ENCODE assay signal across 18 cellular contexts in the genomic region with DNA sequence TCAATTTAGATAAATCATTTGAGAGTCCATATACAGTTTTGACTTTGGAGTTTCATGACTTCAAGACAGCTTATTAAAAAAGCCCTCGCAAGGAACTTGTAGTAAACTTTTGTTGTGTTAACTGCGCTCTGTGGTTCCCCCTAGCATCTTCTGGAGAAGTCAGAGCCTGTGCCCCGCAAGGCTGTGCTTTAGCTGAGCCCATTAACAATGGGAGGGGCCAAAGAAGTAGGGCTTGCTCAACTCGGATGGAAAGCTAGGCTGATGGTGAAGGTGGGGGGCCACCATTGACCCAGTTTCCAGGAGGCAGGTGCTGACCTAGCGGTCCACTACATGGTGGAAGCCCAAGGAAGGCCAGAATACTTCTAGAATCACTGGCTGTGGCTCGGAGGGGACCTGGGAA. TPM values are rescaled to one million over a fixed set of nuclear protein-coding genes. Genes with fewer than 3 reads are reported as not detected.
A peak's percentile ranks its signal among the peaks of the same experiment; 100 is the strongest.
DNase-seq lines count a peak whose midpoint lies in the region; FAIRE-seq and TF ChIP-seq lines count a peak whose summit lies in the region.
"Had no signal": no experiment of that assay in that cellular context is flagged by ENCODE, and none has a peak within 500 bp of the region (broad histone marks: within the 10 kb centered on the region; RNA-seq: fewer than 3 reads in every experiment).

No MANE protein-coding gene starts in this region.

- H3K27me3 ChIP-seq in H7 (ENCODE audit: control insufficient read depth, insufficient read depth, low read length) (no peaks in the 10 kb centered on the region), H1 (replicated peaks in 1 of 4; ENCODE audit: control insufficient read depth in 3 of 4, extremely low read depth in 1 of 4, insufficient read depth in 3 of 4, low read length in 3 of 4) (0 out of 7 replicates have a peak, but pooled peaks cover 0 to 2% (median 0%) of the 10 kb centered on the region in 4 experiments), mesendoderm (ENCODE audit: insufficient read depth, low read length, poor library complexity) (no peaks in the 10 kb centered on the region), A673 (replicated peaks; ENCODE audit: insufficient read depth, low read depth, low read length, poor library complexity) (peaks cover 2% of the 10 kb centered on the region)

- no peaks in the 10 kb centered on the region for H3K23me2 ChIP-seq in H1 (ENCODE audit: low read depth, low read length)

- no peak for TF ChIP-seq EP300 in H1 (IDR thresholded peaks at IDR 0.05; ENCODE audit: borderline replicate concordance in 1 of 2, low read depth in 2 of 2, low read length in 2 of 2)

- no peaks in the 10 kb centered on the region for H3K36me3 Mint-ChIP-seq in Calu3 (ENCODE audit: insufficient read depth, unreplicated experiment)
- H3K36me3 Mint-ChIP-seq: CD4-positive, alpha-beta memory T cell had no signal

- no peak for TF ChIP-seq RAD21 in H1 (IDR thresholded peaks at IDR 0.05 in 1 of 2, conservative IDR thresholded peaks at IDR 0.05 in 1 of 2; ENCODE audit: low read depth in 2 of 2, low read length in 2 of 2)

- TF ChIP-seq CTCF in H1 (IDR thresholded peaks at IDR 0.05; ENCODE audit: control extremely low read depth in 1 of 3, insufficient read depth in 1 of 3, low read depth in 1 of 3, low read length in 3 of 3) = no peak
- no peak for TF ChIP-seq CTCF in A673 (conservative IDR thresholded peaks at IDR 0.05; ENCODE audit: low read depth, low read length)
- no peak for TF ChIP-seq CTCF in Calu3 (IDR thresholded peaks at IDR 0.05; ENCODE audit: unreplicated experiment)

- H2BK5ac ChIP-seq in H1 (ENCODE audit: low read depth, low read length) (no peak overlapping the region), mesendoderm (ENCODE audit: low read length) (no peak overlapping the region)

- H3K4me3 ChIP-seq in H7 (ENCODE audit: insufficient read depth, low read depth, low read length) (no peak overlapping the region), H1 (ENCODE audit: extremely low read depth in 1 of 4, insufficient read depth in 2 of 4, low read depth in 3 of 4, low read length in 4 of 4) (no peak overlapping the region), mesendoderm (ENCODE audit: low read length) (no peak overlapping the region), A673 (ENCODE audit: low read depth, low read length, poor library complexity, severe bottlenecking) (no peak overlapping the region)
- H3K4me3 ChIP-seq: GM12878 had no signal

- H3K4me2 ChIP-seq in H1 (ENCODE audit: insufficient read depth in 1 of 2, low read depth in 2 of 2, low read length in 2 of 2) (no peak overlapping the region), mesendoderm (ENCODE audit: low read length) (no peak overlapping the region)

- 67% methylated on average over 5 of the region's 6 CpGs; no CpG with 5 or more reads in 1 of the 2 experiments for WGBS in H1 (ENCODE audit: extremely low coverage in 1 of 2, insufficient coverage in 1 of 2, insufficient read length in 1 of 2, insufficient replicate concordance in 2 of 2, low coverage in 1 of 2, low lambda C conversion rate in 2 of 2, missing lambda C conversion rate in 1 of 2), 2 experiments
- no CpG with 5 or more reads among the region's 6 CpGs for WGBS in mesendoderm (ENCODE audit: extremely low coverage, insufficient coverage, low lambda C conversion rate)

- H3K18ac ChIP-seq in H1 (ENCODE audit: extremely low read depth, low read length) (no peak overlapping the region), mesendoderm (ENCODE audit: low read length) (no peak overlapping the region)

- no peak overlapping the region for H3K27ac ChIP-seq in H1 (ENCODE audit: low read depth, low read length)
- no peak overlapping the region for H3K27ac ChIP-seq in mesendoderm (ENCODE audit: low read depth, low read length)
- no peak overlapping the region for H3K27ac ChIP-seq in A673 (ENCODE audit: low read depth, low read length, poor library complexity, severe bottlenecking)
- H3K27ac ChIP-seq: C4-2B, HL-60 had no signal

- H3K9ac ChIP-seq in H1 (replicated peaks in 1 of 4; ENCODE audit: extremely low read depth in 1 of 4, low read depth in 3 of 4, low read length in 3 of 4) = no peak overlapping the region
- H3K9ac ChIP-seq in mesendoderm (ENCODE audit: low read length) = no peak overlapping the region

- no peak overlapping the region for H2BK120ac ChIP-seq in H1 (replicated peaks; ENCODE audit: low read depth, low read length)
- no peak overlapping the region for H2BK120ac ChIP-seq in mesendoderm (ENCODE audit: low read depth, low read length)

- BruUV-seq in A673 (replicated peaks; lab: Mats Ljungman, UMichigan) (no TSS peak), Calu3 (replicated peaks; lab: Mats Ljungman, UMichigan) (no TSS peak)

- FAIRE-seq in H1 (lab: Jason Lieb, UNC) = no peak
- FAIRE-seq: GM12878 had no signal

- H3K4me1 Mint-ChIP-seq in Calu3 (ENCODE audit: low read depth, unreplicated experiment) = no peaks in the 10 kb centered on the region
- H3K4me1 Mint-ChIP-seq: CD4-positive, alpha-beta memory T cell had no signal

- no peak overlapping the region for H2BK12ac ChIP-seq in H1 (ENCODE audit: low read depth, low read length)

- H3K23ac ChIP-seq in H1 (ENCODE audit: insufficient read length) (no peak overlapping the region), mesendoderm (ENCODE audit: low read length) (no peak overlapping the region)

- H2AFZ ChIP-seq in H1 (ENCODE audit: low read length) = no peak overlapping the region

- DNase-seq in H7 (peak; percentile 66), H1 (ENCODE audit: low read depth in 1 of 2, low spot score in 2 of 2) (no peak), mesendoderm (peak; percentile 14), A673 (ENCODE audit: low spot score) (no peak), DMS79 (lab: John Stamatoyannopoulos, UW) (no peak), Calu3 (no peak)
- DNase-seq: ACHN; AML-193; CD4-positive, alpha-beta memory T cell; DND-41; EL; HFFc6 had no signal

- H3K27ac Mint-ChIP-seq in Calu3 (ENCODE audit: unreplicated experiment) = no peak overlapping the region
- H3K27ac Mint-ChIP-seq: CD4-positive, alpha-beta memory T cell; HFFc6 had no signal

- no peaks in the 10 kb centered on the region for H3K36me3 ChIP-seq in H7 (replicated peaks; ENCODE audit: control insufficient read depth, insufficient read depth, low read length)
- no peaks in the 10 kb centered on the region for H3K36me3 ChIP-seq in H1 (ENCODE audit: control insufficient read depth in 2 of 4, insufficient read depth in 4 of 4, low read length in 3 of 4)
- H3K36me3 ChIP-seq in mesendoderm (ENCODE audit: control insufficient read depth, insufficient read depth, low read length) = no peaks in the 10 kb centered on the region
- no peaks in the 10 kb centered on the region for H3K36me3 ChIP-seq in A673 (ENCODE audit: insufficient read depth, low read length, poor library complexity, severe bottlenecking)

- no peak for TF ChIP-seq POLR2A in H1 (IDR thresholded peaks at IDR 0.05; ENCODE audit: control extremely low read depth in 1 of 2, low read depth in 2 of 2, low read length in 2 of 2)

- POLR2A ChIA-PET in H1 (lab: Charles Lee; ENCODE audit: partially characterized antibody) = interaction anchor here (1.2 kb wide), 1 partner anchor 57 kb away, joined by 4 read pairs; no protein-coding TSS in a partner anchor
- POLR2A ChIA-PET in A673 (lab: Charles Lee; ENCODE audit: low non-redundant PET) = no interaction called here

- H3K9me3 ChIP-seq in H1 (ENCODE audit: insufficient read depth in 2 of 2, low read depth in 1 of 2, low read length in 1 of 2) (no peaks in the 10 kb centered on the region), A673 (ENCODE audit: low read depth, low read length, poor library complexity, severe bottlenecking) (no peaks in the 10 kb centered on the region)

- H3K4ac ChIP-seq in H1 (replicated peaks; ENCODE audit: insufficient read length, low read depth, low read length) (no peak overlapping the region), mesendoderm (ENCODE audit: low read depth, low read length) (no peak overlapping the region)

- no peak overlapping the region for H4K5ac ChIP-seq in H1 (ENCODE audit: insufficient read length, low read depth, low read length)
- no peak overlapping the region for H4K5ac ChIP-seq in mesendoderm (ENCODE audit: low read length)

- H3K79me1 ChIP-seq in H1 (ENCODE audit: low read depth, low read length) (no peaks in the 10 kb centered on the region), mesendoderm (ENCODE audit: low read length) (no peaks in the 10 kb centered on the region)

- H3K56ac ChIP-seq in H1 (replicated peaks; ENCODE audit: insufficient read length, low read depth, low read length) = no peak overlapping the region
- H3K56ac ChIP-seq in mesendoderm (ENCODE audit: low read length) = no peak overlapping the region

- no peak overlapping the region for H4K91ac ChIP-seq in H1 (replicated peaks; ENCODE audit: insufficient read length, low read length)

- H4K8ac ChIP-seq in H1 (ENCODE audit: extremely low read depth, insufficient read depth, low read length) = no peak overlapping the region
- no peak overlapping the region for H4K8ac ChIP-seq in mesendoderm (ENCODE audit: low read depth, low read length)

- no peaks in the 10 kb centered on the region for H4K20me1 ChIP-seq in H1 (replicated peaks in 1 of 2; ENCODE audit: control insufficient read depth in 1 of 2, insufficient read depth in 2 of 2, low read length in 2 of 2)

- no peak overlapping the region for H3K14ac ChIP-seq in H1 (ENCODE audit: insufficient read length)

- no peaks in the 10 kb centered on the region for H3K9me3 Mint-ChIP-seq in Calu3 (ENCODE audit: low read depth, unreplicated experiment)
- H3K9me3 Mint-ChIP-seq: CD4-positive, alpha-beta memory T cell had no signal

- H3K4me3 Mint-ChIP-seq in Calu3 (ENCODE audit: low read depth, unreplicated experiment) = no peak overlapping the region
- H3K4me3 Mint-ChIP-seq: CD4-positive, alpha-beta memory T cell; HFFc6 had no signal

- no peak overlapping the region for H2BK15ac ChIP-seq in H1 (ENCODE audit: low read length)
- H2BK15ac ChIP-seq in mesendoderm (replicated peaks; ENCODE audit: low read depth) = no peak overlapping the region

- H3K79me2 ChIP-seq in H1 (ENCODE audit: control insufficient read depth in 1 of 2, insufficient read depth in 2 of 2, low read length in 2 of 2) = no peaks in the 10 kb centered on the region
- H3K79me2 ChIP-seq in mesendoderm (ENCODE audit: control insufficient read depth, insufficient read depth, low read length) = no peaks in the 10 kb centered on the region

- H3K27me3 Mint-ChIP-seq in Calu3 (ENCODE audit: unreplicated experiment) = no peaks in the 10 kb centered on the region

- H3K4me1 ChIP-seq in H1 (replicated peaks in 1 of 4; ENCODE audit: control insufficient read depth in 3 of 4, insufficient read depth in 4 of 4, low read length in 3 of 4) (peaks cover 0 to 4% (median 1%) of the 10 kb centered on the region in 4 experiments; a peak in 1 of 7 replicates), mesendoderm (ENCODE audit: control insufficient read depth, low read depth, low read length) (no peaks in the 10 kb centered on the region), A673 (ENCODE audit: insufficient read depth, low read length, poor library complexity, severe bottlenecking) (no peaks in the 10 kb centered on the region)

- intact Hi-C loops in A673 (cut with micrococcal nuclease; ENCODE audit: unreplicated experiment) (no loop called here), Calu3 (cut with micrococcal nuclease; ENCODE audit: unreplicated experiment) (no loop called here)

- H2BK20ac ChIP-seq in H1 (ENCODE audit: low read length) = no peak overlapping the region

- H2AK5ac ChIP-seq in H1 (ENCODE audit: low read depth, low read length) = no peak overlapping the region
- no peak overlapping the region for H2AK5ac ChIP-seq in mesendoderm (ENCODE audit: low read length)

- CTCF ChIA-PET in H1 (lab: Charles Lee; ENCODE audit: partially characterized antibody) = interaction anchor here (0.8 to 1.6 kb wide), 5 partner anchors 9 to 52 kb away, joined by 3 to 8 read pairs (median 4); no protein-coding TSS in a partner anchor
- CTCF ChIA-PET in A673 (lab: Charles Lee) = no interaction called here
- CTCF ChIA-PET in Calu3 (lab: Charles Lee) = no interaction called here

RNA-seq across cellular contexts. Expression of a gene that starts 29.3 kb away (rescaled TPM):
- 3.3 and 7.8 TPM in 2 replicates for total RNA-seq in H7 (2014; rRNA removed; shearing (Covaris generic))
- total RNA-seq in H1 (2021; fragmentation: NEBNext Ultra II Directional; extraction: Animal tissue kit (Norgen Biotek cat#: 25700)) = 11.4 TPM in 2 replicates
- polyA plus RNA-seq in H1 (2011; rRNA removed) = 11.0 and 15.1 TPM in 2 replicates
- 12.3 TPM for polyA plus RNA-seq in H1 (2011; cell fraction: cytosol; rRNA removed)
- polyA plus RNA-seq in H1 (2011; cell fraction: nucleus; rRNA removed) = 18.8 TPM
- 10.3 to 14.9 TPM (median 13.8 TPM) in 4 replicates for polyA plus RNA-seq in H1 (2012, experiment 1 of 2)
- polyA plus RNA-seq in H1 (2012, experiment 2 of 2) = 12.0 TPM
- polyA plus RNA-seq in H1 (2013, experiment 1 of 2) = 7.0 TPM
- 6.3 TPM for polyA plus RNA-seq in H1 (2013, experiment 2 of 2)
- polyA minus RNA-seq in H1 (2011; rRNA and poly(A)+ RNA removed) = 5.6 and 11.5 TPM in 2 replicates
- 7.4 TPM for polyA minus RNA-seq in H1 (2011; cell fraction: cytosol; rRNA and poly(A)+ RNA removed)
- 5.3 TPM for polyA minus RNA-seq in H1 (2011; cell fraction: nucleus; rRNA and poly(A)+ RNA removed)
- polyA plus RNA-seq in mesendoderm (2013, experiment 1 of 2) = 6.8 TPM
- 7.6 TPM for polyA plus RNA-seq in mesendoderm (2013, experiment 2 of 2)
- not detected in 2 replicates for total RNA-seq in A673 (2021)
- 7.4 and 8.4 TPM in 2 replicates for total RNA-seq in Calu3 (2022)
- total RNA-seq: A172; CD4-positive, alpha-beta memory T cell; G401; GM12878; HFFc6 had no signal
- polyA plus RNA-seq: BJ; CD4-positive, alpha-beta memory T cell; GM12878 had no signal

RNA-seq across cellular contexts. Expression of a gene that starts 50.6 kb away (rescaled TPM):
- total RNA-seq in H7 (2014; rRNA removed; shearing (Covaris generic)) = 25.4 and 28.8 TPM in 2 replicates
- total RNA-seq in H1 (2021; fragmentation: NEBNext Ultra II Directional; extraction: Animal tissue kit (Norgen Biotek cat#: 25700)) = 25.9 and 29.3 TPM in 2 replicates
- 12.1 and 17.3 TPM in 2 replicates for polyA plus RNA-seq in H1 (2011; rRNA removed)
- 19.4 TPM for polyA plus RNA-seq in H1 (2011; cell fraction: cytosol; rRNA removed)
- 13.8 TPM for polyA plus RNA-seq in H1 (2011; cell fraction: nucleus; rRNA removed)
- polyA plus RNA-seq in H1 (2012, experiment 1 of 2) = 20.1 to 32.4 TPM (median 22.0 TPM) in 4 replicates
- polyA plus RNA-seq in H1 (2012, experiment 2 of 2) = 6.9 TPM
- 15.8 TPM for polyA plus RNA-seq in H1 (2013, experiment 1 of 2)
- 16.2 TPM for polyA plus RNA-seq in H1 (2013, experiment 2 of 2)
- polyA minus RNA-seq in H1 (2011; rRNA and poly(A)+ RNA removed) = 37.2 and 37.5 TPM in 2 replicates
- 17.4 TPM for polyA minus RNA-seq in H1 (2011; cell fraction: cytosol; rRNA and poly(A)+ RNA removed)
- 22.8 TPM for polyA minus RNA-seq in H1 (2011; cell fraction: nucleus; rRNA and poly(A)+ RNA removed)
- 18.2 TPM for polyA plus RNA-seq in mesendoderm (2013, experiment 1 of 2)
- polyA plus RNA-seq in mesendoderm (2013, experiment 2 of 2) = 18.4 TPM
- 20.1 and 20.6 TPM in 2 replicates for total RNA-seq in A673 (2021)
- total RNA-seq in Calu3 (2022) = 3.1 and 4.4 TPM in 2 replicates

RNA-seq across cellular contexts. Expression of a gene that starts 50.6 kb away (rescaled TPM):
- total RNA-seq in H7 (2014; rRNA removed; shearing (Covaris generic)) = 17.2 and 22.3 TPM in 2 replicates
- total RNA-seq in H1 (2021; fragmentation: NEBNext Ultra II Directional; extraction: Animal tissue kit (Norgen Biotek cat#: 25700)) = 23.8 and 26.5 TPM in 2 replicates
- 6.5 and 9.1 TPM in 2 replicates for polyA plus RNA-seq in H1 (2011; rRNA removed)
- 19.8 TPM for polyA plus RNA-seq in H1 (2011; cell fraction: cytosol; rRNA removed)
- 3.9 TPM for polyA plus RNA-seq in H1 (2011; cell fraction: nucleus; rRNA removed)
- 17.2 to 18.2 TPM (median 17.7 TPM) in 4 replicates for polyA plus RNA-seq in H1 (2012, experiment 1 of 2)
- 6.0 TPM for polyA plus RNA-seq in H1 (2012, experiment 2 of 2)
- polyA plus RNA-seq in H1 (2013, experiment 1 of 2) = 16.9 TPM
- 18.3 TPM for polyA plus RNA-seq in H1 (2013, experiment 2 of 2)
- 4.2 and 5.7 TPM in 2 replicates for polyA minus RNA-seq in H1 (2011; rRNA and poly(A)+ RNA removed)
- polyA minus RNA-seq in H1 (2011; cell fraction: cytosol; rRNA and poly(A)+ RNA removed) = 5.2 TPM
- 6.8 TPM for polyA minus RNA-seq in H1 (2011; cell fraction: nucleus; rRNA and poly(A)+ RNA removed)
- polyA plus RNA-seq in mesendoderm (2013, experiment 1 of 2) = 23.9 TPM
- 21.8 TPM for polyA plus RNA-seq in mesendoderm (2013, experiment 2 of 2)
- total RNA-seq in A673 (2021) = 21.4 and 23.0 TPM in 2 replicates
- 5.2 and 6.0 TPM in 2 replicates for total RNA-seq in Calu3 (2022)

Comparison
In these comparisons a context has a peak if more than half of its experiments do, and no peak if none do; other contexts are left out.
1. DNase-seq: peak in H7 (single experiment) and mesendoderm (single experiment); none in H1 (0 of 2), A673 (single experiment), DMS79 (single experiment) and Calu3 (single experiment).